1 cellular context compared by ENCODE assay signal in genomic region chr6:31559958-31560696, GRCh38.
TF ChIP-seq lines count a peak whose summit lies in the region.

No MANE protein-coding gene starts in this region.

TF ChIP-seq in K562, 482 proteins besides CTCF, POLR2A, EP300 and RAD21 (continued from another document and continues in another):
- no peak for TF ChIP-seq TRIM25 (IDR thresholded peaks at IDR 0.05; ENCODE audit: borderline replicate concordance)
- no peak for TF ChIP-seq NELFE (IDR thresholded peaks at IDR 0.05; ENCODE audit: insufficient read depth, insufficient read length)
- no peak for TF ChIP-seq ARID4B (CRISPR knock-in tag; IDR thresholded peaks at IDR 0.05)
- TF ChIP-seq NBN (IDR thresholded peaks at IDR 0.05; ENCODE audit: low read depth): no peak
- no peak for TF ChIP-seq PHF8 (IDR thresholded peaks at IDR 0.05; ENCODE audit: borderline replicate concordance, low read length)
- TF ChIP-seq ZNF24 (IDR thresholded peaks at IDR 0.05): no peak
- TF ChIP-seq BRCA1 (IDR thresholded peaks at IDR 0.05): no peak
- TF ChIP-seq BRCA1 (CRISPR knock-in tag; IDR thresholded peaks at IDR 0.05): no peak
- peak; percentile 44; the same call in 1 of the 2 replicates for TF ChIP-seq ZBTB40 (IDR thresholded peaks at IDR 0.05)
- no peak for TF ChIP-seq ZBTB40 (CRISPR knock-in tag; IDR thresholded peaks at IDR 0.05)
- no peak for TF ChIP-seq DLX4 (CRISPR knock-in tag; IDR thresholded peaks at IDR 0.05)
- no peak for TF ChIP-seq ELF4 (CRISPR knock-in tag; IDR thresholded peaks at IDR 0.05)
- peak in 1 of 2 experiments; percentile 49; a peak in 1 of 4 replicates for TF ChIP-seq ZNF639 (CRISPR knock-in tag; conservative IDR thresholded peaks at IDR 0.05 in 1 of 2, IDR thresholded peaks at IDR 0.05 in 1 of 2)
- 0 out of 2 replicates have a peak, but pooled peaks have one; percentile 2 for TF ChIP-seq SMARCA5 (IDR thresholded peaks at IDR 0.05)
- no peak for TF ChIP-seq ARID3A (IDR thresholded peaks at IDR 0.05; ENCODE audit: borderline replicate concordance, low read depth, low read length)
- no peak for TF ChIP-seq ZNF655 (CRISPR knock-in tag; IDR thresholded peaks at IDR 0.05)
- no peak for TF ChIP-seq RAD51 (IDR thresholded peaks at IDR 0.05; ENCODE audit: borderline replicate concordance, low read depth)
- no peak for TF ChIP-seq RBFOX2 (IDR thresholded peaks at IDR 0.05; ENCODE audit: low read depth, low read length)
- TF ChIP-seq TCF7L2 (IDR thresholded peaks at IDR 0.05; ENCODE audit: low read depth, low read length): no peak
- no peak for TF ChIP-seq RFX5 (IDR thresholded peaks at IDR 0.05; ENCODE audit: low read depth, low read length)
- TF ChIP-seq ZNF592 (IDR thresholded peaks at IDR 0.05): peak; percentile 62; the same call in 1 of the 2 replicates
- TF ChIP-seq KDM4B (IDR thresholded peaks at IDR 0.05; ENCODE audit: borderline replicate concordance in 2 of 2, low read depth in 1 of 2): no peak
- peak; percentile 79 for TF ChIP-seq VEZF1 (CRISPR knock-in tag; IDR thresholded peaks at IDR 0.05)
- TF ChIP-seq HCFC1 (IDR thresholded peaks at IDR 0.05; ENCODE audit: low read depth, low read length): no peak
- no peak for TF ChIP-seq HMG20A (CRISPR knock-in tag; conservative IDR thresholded peaks at IDR 0.05)
- no peak for TF ChIP-seq CHD2 (IDR thresholded peaks at IDR 0.05; ENCODE audit: low read depth, low read length)
